24 cellular contexts compared by ENCODE assay signal in genomic region chr16:15716694-15717447, GRCh38.
"Had no signal": no experiment of that assay in that cellular context is flagged by ENCODE, and none has a peak within 500 bp of the region (broad histone marks: within the 10 kb centered on the region; RNA-seq: fewer than 3 reads in every experiment).

No MANE protein-coding gene starts in this region.

- FAIRE-seq: TTC549 had no signal

- H3K27me3 ChIP-seq: breast epithelium had no signal

- H3K36me3 ChIP-seq: breast epithelium had no signal

- H3K4me3 ChIP-seq: breast epithelium had no signal

- H3K9me3 ChIP-seq: breast epithelium had no signal

- DNase-seq: activated CD4-positive, alpha-beta memory T cell treated with anti-CD3 and anti-CD28 coated beads for 36 hours; activated CD4-positive, alpha-beta T cell treated with anti-CD3 and anti-CD28 coated beads, Interleukin-2, amount 10 ng/mL, durations not matched to agents 7 days and 5 days; activated CD4-positive, CD25-positive, alpha-beta regulatory T cell; activated CD8-positive, alpha-beta memory T cell treated with anti-CD3 and anti-CD28 coated beads for 24 hours; activated gamma-delta T cell treated with Interleukin-2 at 50 U/mL for 16 hours; activated naive CD4-positive, alpha-beta T cell treated with anti-CD3 and anti-CD28 coated beads, Interleukin-2, amount 50 U/mL, for 16 hours; activated T-cell treated with anti-CD3 and anti-CD28 coated beads, Interleukin-2, amount 50 U/mL, for 4 hours; aorta; central memory CD4-positive, alpha-beta T cell; KG1; NCI-H1048; NCI-H1930; NCI-H2171 treated with DMSO at 0.1 percent for 48 hours; NCI-H226; NCI-H526 treated with DMSO at 0.1 percent for 48 hours; NCI-H82; NK-92 treated with Interleukin-12 subunit alpha and Interleukin-12 subunit beta, amount 100 ng/mL, for 24 hours; OCI-M1; SHP77; T-helper 9 cell had no signal

- H3K4me1 ChIP-seq: breast epithelium had no signal

- ATAC-seq: activated T-cell treated with anti-CD3 and anti-CD28 coated beads, Interleukin-2, amount 50 U/mL, for 4 hours; Panc1 had no signal

- H3K27ac ChIP-seq: breast epithelium, VCaP had no signal
